10 cellular contexts compared by ENCODE assay signal in genomic region chr19:18493440-18494266, GRCh38. TPM values are rescaled to one million over a fixed set of nuclear protein-coding genes. Genes with fewer than 3 reads are reported as not detected.
DNase-seq lines count a peak whose midpoint lies in the region; ATAC-seq and TF ChIP-seq lines count a peak whose summit lies in the region.
"Had no signal": no experiment of that assay in that cellular context is flagged by ENCODE, and none has a peak within 500 bp of the region (broad histone marks: within the 10 kb centered on the region; RNA-seq: fewer than 3 reads in every experiment).

No MANE protein-coding gene starts in this region.

- no peaks in the 10 kb centered on the region for H3K27me3 ChIP-seq in right cardiac atrium (ENCODE audit: control insufficient read depth, insufficient read depth)
- no peaks in the 10 kb centered on the region for H3K27me3 ChIP-seq in skeletal muscle tissue (ENCODE audit: control insufficient read depth in 3 of 3, insufficient read depth in 3 of 3, low read length in 3 of 3)

- no peaks in the 10 kb centered on the region for H3K36me3 Mint-ChIP-seq in HFFc6 (ENCODE audit: low read depth)
- H3K36me3 Mint-ChIP-seq in activated T-helper 2 cell treated with anti-CD3 and anti-CD28 coated beads, Interferon-gamma antibody, Interleukin-2, Interleukin-4, amounts not matched to agents 10 μg/mL and 5 μg/mL and 100 μg/mL, durations not matched to agents 14 hours and 24 hours and 36 hours (ENCODE audit: low read depth), result no peaks in the 10 kb centered on the region

- H3K27ac ChIP-seq in right cardiac atrium (ENCODE audit: low read length), result peak overlapping the region; percentile 89
- peak overlapping the region; percentile 60 for H3K27ac ChIP-seq in skeletal muscle tissue (ENCODE audit: low read depth, low read length)
- H3K27ac ChIP-seq: SK-N-MC had no signal

- WGBS in right cardiac atrium, result 51% methylated on average over 13 of the region's 13 CpGs

- H3K4me1 ChIP-seq in right cardiac atrium (ENCODE audit: control insufficient read depth, insufficient read depth, low read length), result peaks cover 33% of the 10 kb centered on the region
- H3K4me1 ChIP-seq in skeletal muscle tissue (ENCODE audit: control insufficient read depth in 3 of 3, insufficient read depth in 3 of 3, low read length in 3 of 3), result peaks cover 77 to 87% (median 82%) of the 10 kb centered on the region in 3 donors

- intact Hi-C loops in activated T-helper 2 cell treated with anti-CD3 and anti-CD28 coated beads, Interferon-gamma antibody, Interleukin-2, Interleukin-4, amounts not matched to agents 10 μg/mL and 5 μg/mL and 100 μg/mL, durations not matched to agents 14 hours and 24 hours and 36 hours (cut with micrococcal nuclease), result no loop called here
- intact Hi-C loops in right cardiac atrium (cut with DNase I), result no loop called here

- no peaks in the 10 kb centered on the region for H3K9me3 Mint-ChIP-seq in HFFc6
- H3K9me3 Mint-ChIP-seq in activated T-helper 2 cell treated with anti-CD3 and anti-CD28 coated beads, Interferon-gamma antibody, Interleukin-2, Interleukin-4, amounts not matched to agents 10 μg/mL and 5 μg/mL and 100 μg/mL, durations not matched to agents 14 hours and 24 hours and 36 hours, result no peaks in the 10 kb centered on the region

- H3K36me3 ChIP-seq in skeletal muscle tissue (ENCODE audit: control insufficient read depth in 3 of 3, insufficient read depth in 3 of 3, low read length in 3 of 3), result no peaks in the 10 kb centered on the region

- DNase-seq in HFFc6 (no peak), right cardiac atrium (peak in 2 of 3 donors; percentile 67 to 77), erythroblast (lab: John Stamatoyannopoulos, UW) (no peak), NCI-H187 treated with DMSO at 0.1 percent for 48 hours (lab: John Stamatoyannopoulos, UW) (no peak), NCI-H2227 treated with DMSO at 0.1 percent for 48 hours (lab: John Stamatoyannopoulos, UW) (no peak)
- DNase-seq in activated T-helper 2 cell treated with anti-CD3 and anti-CD28 coated beads, Interferon-gamma antibody, Interleukin-2, Interleukin-4, amounts not matched to agents 10 μg/mL and 5 μg/mL and 100 μg/mL, durations not matched to agents 14 hours and 24 hours and 36 hours (ENCODE audit: low spot score), result no peak
- DNase-seq: activated CD8-positive, alpha-beta memory T cell treated with anti-CD3 and anti-CD28 coated beads for 24 hours; DMS53 had no signal

- H3K4me3 Mint-ChIP-seq in HFFc6, result peak overlapping the region; percentile 13; the same call in 1 of the 2 replicates
- no peak overlapping the region for H3K4me3 Mint-ChIP-seq in activated T-helper 2 cell treated with anti-CD3 and anti-CD28 coated beads, Interferon-gamma antibody, Interleukin-2, Interleukin-4, amounts not matched to agents 10 μg/mL and 5 μg/mL and 100 μg/mL, durations not matched to agents 14 hours and 24 hours and 36 hours (ENCODE audit: low read depth)

- peak overlapping the region in 2 of 3 donors; percentile 54 to 62 for H3K9ac ChIP-seq in skeletal muscle tissue (ENCODE audit: low read depth in 1 of 3, low read length in 3 of 3)

- peaks cover 4% of the 10 kb centered on the region; the same call in 1 of the 2 replicates for H3K27me3 Mint-ChIP-seq in HFFc6 (ENCODE audit: insufficient read depth)
- no peaks in the 10 kb centered on the region for H3K27me3 Mint-ChIP-seq in activated T-helper 2 cell treated with anti-CD3 and anti-CD28 coated beads, Interferon-gamma antibody, Interleukin-2, Interleukin-4, amounts not matched to agents 10 μg/mL and 5 μg/mL and 100 μg/mL, durations not matched to agents 14 hours and 24 hours and 36 hours (ENCODE audit: low read depth)

- peaks cover 34% of the 10 kb centered on the region for H3K4me1 Mint-ChIP-seq in HFFc6 (ENCODE audit: low read depth)
- peaks cover 34% of the 10 kb centered on the region for H3K4me1 Mint-ChIP-seq in activated T-helper 2 cell treated with anti-CD3 and anti-CD28 coated beads, Interferon-gamma antibody, Interleukin-2, Interleukin-4, amounts not matched to agents 10 μg/mL and 5 μg/mL and 100 μg/mL, durations not matched to agents 14 hours and 24 hours and 36 hours (ENCODE audit: low read depth)

- H3K9me3 ChIP-seq in right cardiac atrium (ENCODE audit: control insufficient read depth, low read length) (no peaks in the 10 kb centered on the region), skeletal muscle tissue (ENCODE audit: control insufficient read depth in 3 of 3, low read length in 3 of 3) (no peaks in the 10 kb centered on the region)

- H3K27ac Mint-ChIP-seq in HFFc6, result peak overlapping the region; percentile 78
- H3K27ac Mint-ChIP-seq in activated T-helper 2 cell treated with anti-CD3 and anti-CD28 coated beads, Interferon-gamma antibody, Interleukin-2, Interleukin-4, amounts not matched to agents 10 μg/mL and 5 μg/mL and 100 μg/mL, durations not matched to agents 14 hours and 24 hours and 36 hours, result peak overlapping the region; percentile 75

- no peak overlapping the region for H3K4me3 ChIP-seq in right cardiac atrium (ENCODE audit: low read length)
- no peak overlapping the region for H3K4me3 ChIP-seq in skeletal muscle tissue (ENCODE audit: low read length in 3 of 3)
- H3K4me3 ChIP-seq: SK-N-MC had no signal

- TF ChIP-seq POLR2A in erythroblast (IDR thresholded peaks at IDR 0.05; ENCODE audit: low read length), result no peak

- peak; percentile 9 to 20 for ATAC-seq in right cardiac atrium

- no peak for TF ChIP-seq CTCF in HFFc6 (IDR thresholded peaks at IDR 0.05)

RNA-seq across cellular contexts. Expression of gene ELL, which starts 28.2 kb away (rescaled TPM):
- total RNA-seq in HFFc6 (2021; fragmentation: NEBNext Ultra II Directional; extraction: Animal tissue kit (Norgen Biotek cat#: 25700)), result 10 to 100 TPM; 15.7 to 17.8 (median 16.4) TPM
- total RNA-seq in activated T-helper 2 cell treated with anti-CD3 and anti-CD28 coated beads, Interferon-gamma antibody, Interleukin-2, Interleukin-4, amounts not matched to agents 10 μg/mL and 5 μg/mL and 100 μg/mL, durations not matched to agents 14 hours and 24 hours and 36 hours, result 27.0 and 27.5 TPM in 2 replicates
- total RNA-seq in right cardiac atrium (10 to 100 TPM; 12.6 to 19.0 (median 14.0) TPM), skeletal muscle tissue (24.5 TPM)
- 9.3 TPM for polyA plus RNA-seq in right cardiac atrium

RNA-seq across cellular contexts. Expression of gene FKBP8, which starts 49.7 kb away (rescaled TPM):
- 100 to 1,000 TPM; 229 to 284 (median 241) TPM for total RNA-seq in HFFc6 (2021; fragmentation: NEBNext Ultra II Directional; extraction: Animal tissue kit (Norgen Biotek cat#: 25700))
- 196 and 201 TPM in 2 replicates for total RNA-seq in activated T-helper 2 cell treated with anti-CD3 and anti-CD28 coated beads, Interferon-gamma antibody, Interleukin-2, Interleukin-4, amounts not matched to agents 10 μg/mL and 5 μg/mL and 100 μg/mL, durations not matched to agents 14 hours and 24 hours and 36 hours
- 100 to 1,000 TPM; 204 to 236 (median 213) TPM for total RNA-seq in right cardiac atrium
- 285 TPM for polyA plus RNA-seq in right cardiac atrium
- 116 TPM for total RNA-seq in skeletal muscle tissue

RNA-seq across cellular contexts. Expression of gene ISYNA1, which starts 55.7 kb away (rescaled TPM):
- total RNA-seq in HFFc6 (2021; fragmentation: NEBNext Ultra II Directional; extraction: Animal tissue kit (Norgen Biotek cat#: 25700)), result 1 to 10 TPM; 2.3 to 3.7 (median 3.2) TPM
- total RNA-seq in activated T-helper 2 cell treated with anti-CD3 and anti-CD28 coated beads, Interferon-gamma antibody, Interleukin-2, Interleukin-4, amounts not matched to agents 10 μg/mL and 5 μg/mL and 100 μg/mL, durations not matched to agents 14 hours and 24 hours and 36 hours, result 15.1 and 20.3 TPM in 2 replicates
- total RNA-seq in right cardiac atrium, result 10 to 100 TPM; 36.9 to 55.4 (median 45.3) TPM
- 50.7 TPM for polyA plus RNA-seq in right cardiac atrium
- 86.6 TPM for total RNA-seq in skeletal muscle tissue

Comparison
In these comparisons a context has a peak if more than half of its experiments do, and no peak if none do; other contexts are left out.
1. DNase-seq: peak in right cardiac atrium (2 of 3); none in HFFc6 (single experiment), activated T-helper 2 cell treated with anti-CD3 and anti-CD28 coated beads, Interferon-gamma antibody, Interleukin-2, Interleukin-4, amounts not matched to agents 10 μg/mL and 5 μg/mL and 100 μg/mL, durations not matched to agents 14 hours and 24 hours and 36 hours (single experiment), erythroblast (0 of 2), NCI-H187 treated with DMSO at 0.1 percent for 48 hours (single experiment) and NCI-H2227 treated with DMSO at 0.1 percent for 48 hours (single experiment).